14 cellular contexts compared by ENCODE assay signal in genomic region chr9:112176410-112177010, GRCh38. TPM values are rescaled to one million over a fixed set of nuclear protein-coding genes. Genes with fewer than 3 reads are reported as not detected.
DNase-seq lines count a peak whose midpoint lies in the region; ATAC-seq and TF ChIP-seq lines count a peak whose summit lies in the region.
"Had no signal": no experiment of that assay in that cellular context is flagged by ENCODE, and none has a peak within 500 bp of the region (broad histone marks: within the 10 kb centered on the region; RNA-seq: fewer than 3 reads in every experiment).

No MANE protein-coding gene starts in this region.

- H3K9me2 ChIP-seq in PC-9 (ENCODE audit: insufficient read depth) = no peaks in the 10 kb centered on the region

- no peak overlapping the region for H3K4me3 ChIP-seq in PC-9
- H3K4me3 ChIP-seq: ovary had no signal

- H3K27me3 ChIP-seq in PC-9 (ENCODE audit: insufficient read depth, low read depth) = no peaks in the 10 kb centered on the region
- H3K27me3 ChIP-seq: ovary had no signal

- peaks cover 7% of the 10 kb centered on the region for H3K9me3 Mint-ChIP-seq in activated CD4-positive, alpha-beta T cell treated with anti-CD3 and anti-CD28 coated beads, Interleukin-2, amount 10 ng/mL, durations not matched to agents 24 days and 14 days
- H3K9me3 Mint-ChIP-seq in chondrocyte (ENCODE audit: low read depth) (no peaks in the 10 kb centered on the region), natural killer cell (no peaks in the 10 kb centered on the region)

- peaks cover 8% of the 10 kb centered on the region; the same call in 1 of the 2 replicates for H3K36me3 ChIP-seq in PC-9 (ENCODE audit: low read depth)
- H3K36me3 ChIP-seq: ovary had no signal

- peaks cover 5% of the 10 kb centered on the region for H3K27me3 Mint-ChIP-seq in activated CD4-positive, alpha-beta T cell treated with anti-CD3 and anti-CD28 coated beads, Interleukin-2, amount 10 ng/mL, durations not matched to agents 24 days and 14 days
- H3K27me3 Mint-ChIP-seq in chondrocyte (ENCODE audit: low read depth) (no peaks in the 10 kb centered on the region), natural killer cell (ENCODE audit: low read depth in 2 of 2) (no peaks in the 10 kb centered on the region)

- no peak overlapping the region for H3K4me2 ChIP-seq in PC-9

- no peaks in the 10 kb centered on the region for H4K20me1 ChIP-seq in PC-9 (ENCODE audit: insufficient read depth)

- H3K79me2 ChIP-seq in PC-9 (ENCODE audit: low read depth) = peaks cover 36% of the 10 kb centered on the region

- TF ChIP-seq CTCF in chondrocyte (IDR thresholded peaks at IDR 0.05) = no peak
- TF ChIP-seq CTCF in natural killer cell (IDR thresholded peaks at IDR 0.05) = no peak
- TF ChIP-seq CTCF in PC-9 (conservative IDR thresholded peaks at IDR 0.05) = no peak

- BruUV-seq in PC-9 (replicated peaks; lab: Mats Ljungman, UMichigan) = no TSS peak

- peak; percentile 80 for DNase-seq in activated CD4-positive, alpha-beta T cell treated with anti-CD3 and anti-CD28 coated beads, Interleukin-2, amount 10 ng/mL, durations not matched to agents 24 days and 14 days
- DNase-seq in activated CD4-positive, alpha-beta T cell treated with anti-CD3 and anti-CD28 coated beads, Interleukin-2, amount 50 U/mL, for 4 hours = no peak
- peak; percentile 22 for DNase-seq in LoVo (ENCODE audit: low spot score)
- DNase-seq in chondrocyte (ENCODE audit: low spot score) = no peak
- DNase-seq in natural killer cell = peak; percentile 28
- no peak for DNase-seq in PC-9
- no peak for DNase-seq in NCI-H82 treated with DMSO at 0.1 percent for 48 hours (lab: John Stamatoyannopoulos, UW; ENCODE audit: unreplicated experiment)
- DNase-seq: DMS79, left ventricle myocardium superior, NCI-H1436, NCI-H69, ovary had no signal

- CTCF ChIA-PET in PC-9 (lab: Charles Lee) = interaction anchor here (1.4 kb wide), 1 partner anchor 64 kb away, joined by 3 read pairs; no protein-coding TSS in a partner anchor

- peaks cover 15% of the 10 kb centered on the region for H3K36me3 Mint-ChIP-seq in activated CD4-positive, alpha-beta T cell treated with anti-CD3 and anti-CD28 coated beads, Interleukin-2, amount 10 ng/mL, durations not matched to agents 24 days and 14 days (ENCODE audit: low read depth)
- H3K36me3 Mint-ChIP-seq in chondrocyte (ENCODE audit: low read depth) (no peaks in the 10 kb centered on the region), natural killer cell (no peaks in the 10 kb centered on the region)

- peaks cover 56% of the 10 kb centered on the region for H3F3A ChIP-seq in PC-9 (ENCODE audit: insufficient read depth, low read depth)

- intact Hi-C loops in activated CD4-positive, alpha-beta T cell treated with anti-CD3 and anti-CD28 coated beads, Interleukin-2, amount 10 ng/mL, durations not matched to agents 24 days and 14 days (cut with micrococcal nuclease) = no loop called here
- intact Hi-C loops in natural killer cell (cut with micrococcal nuclease) = loop anchor here (2.0 to 10.0 kb wide), 3 partner anchors 54 to 578 kb away; partner anchors contain the start of genes PTBP3 and SNX30
- intact Hi-C loops in PC-9 (cut with micrococcal nuclease; ENCODE audit: unreplicated experiment) = no loop called here

- POLR2A ChIA-PET in PC-9 (lab: Charles Lee; ENCODE audit: unreplicated experiment) = interaction anchor here (0.6 kb wide), 2 partner anchors 30 to 955 kb away, joined by 4 read pairs; no protein-coding TSS in a partner anchor

- peaks cover 64% of the 10 kb centered on the region for H3K4me1 ChIP-seq in PC-9 (replicated peaks; ENCODE audit: insufficient read depth)

- ATAC-seq in natural killer cell (peak; percentile 27 to 41 (median 34)), HG03196 (IDR thresholded peaks at IDR 0.05; ENCODE audit: unreplicated experiment) (no peak)
- ATAC-seq: Right ventricle myocardium inferior had no signal

- H3K27ac ChIP-seq in PC-9 = no peak overlapping the region
- H3K27ac ChIP-seq: ovary had no signal

- H2AFZ ChIP-seq in PC-9 = no peak overlapping the region

- peak overlapping the region; percentile 82 for H3K4me3 Mint-ChIP-seq in activated CD4-positive, alpha-beta T cell treated with anti-CD3 and anti-CD28 coated beads, Interleukin-2, amount 10 ng/mL, durations not matched to agents 24 days and 14 days
- peak overlapping the region; percentile 57 for H3K4me3 Mint-ChIP-seq in chondrocyte (ENCODE audit: unreplicated experiment)
- H3K4me3 Mint-ChIP-seq in natural killer cell = peak overlapping the region; percentile 88

- no peaks in the 10 kb centered on the region for H3K9me3 ChIP-seq in PC-9 (ENCODE audit: insufficient read depth, low read depth)
- H3K9me3 ChIP-seq: ovary had no signal

- no peak overlapping the region for H3K27ac Mint-ChIP-seq in activated CD4-positive, alpha-beta T cell treated with anti-CD3 and anti-CD28 coated beads, Interleukin-2, amount 10 ng/mL, durations not matched to agents 24 days and 14 days
- H3K27ac Mint-ChIP-seq in chondrocyte (ENCODE audit: unreplicated experiment) (no peak overlapping the region), natural killer cell (peak overlapping the region; percentile 82 to 97)

- peaks cover 71% of the 10 kb centered on the region for H3K4me1 Mint-ChIP-seq in activated CD4-positive, alpha-beta T cell treated with anti-CD3 and anti-CD28 coated beads, Interleukin-2, amount 10 ng/mL, durations not matched to agents 24 days and 14 days
- peaks cover 26% of the 10 kb centered on the region for H3K4me1 Mint-ChIP-seq in chondrocyte (ENCODE audit: low read depth)
- peaks cover 75 to 83% of the 10 kb centered on the region in 2 donors for H3K4me1 Mint-ChIP-seq in natural killer cell

RNA-seq across cellular contexts. Expression of gene SUSD1, which starts 1.4 kb away (rescaled TPM):
- total RNA-seq in activated CD4-positive, alpha-beta T cell treated with anti-CD3 and anti-CD28 coated beads, Interleukin-2, amount 10 ng/mL, durations not matched to agents 24 days and 14 days = 3.4 and 4.8 TPM in 2 replicates
- total RNA-seq in chondrocyte = 18.5 to 29.6 TPM (median 28.1 TPM) in 3 replicates
- 10 to 100 TPM; 74.1 to 97.4 (median 86.9) TPM for total RNA-seq in natural killer cell
- 16.5 and 23.2 TPM in 2 replicates for total RNA-seq in PC-9 (2021)

Comparison
In these comparisons a context has a peak if more than half of its experiments do, and no peak if none do; other contexts are left out.
1. DNase-seq: peak in activated CD4-positive, alpha-beta T cell treated with anti-CD3 and anti-CD28 coated beads, Interleukin-2, amount 10 ng/mL, durations not matched to agents 24 days and 14 days (single experiment), LoVo (single experiment) and natural killer cell (single experiment); none in activated CD4-positive, alpha-beta T cell treated with anti-CD3 and anti-CD28 coated beads, Interleukin-2, amount 50 U/mL, for 4 hours (0 of 2), chondrocyte (single experiment), PC-9 (0 of 2) and NCI-H82 treated with DMSO at 0.1 percent for 48 hours (single experiment).
2. H3K27ac Mint-ChIP-seq: peak in natural killer cell (2 of 2); none in activated CD4-positive, alpha-beta T cell treated with anti-CD3 and anti-CD28 coated beads, Interleukin-2, amount 10 ng/mL, durations not matched to agents 24 days and 14 days (single experiment) and chondrocyte (single experiment).
3. Peak in every context shown above with its lines, with median percentiles within 50 percentile points of each other: H3K4me3 Mint-ChIP-seq.